Comparison of ENCODE assay signal across 1 cellular context in genomic region chr1:165257969-165258459, GRCh38.
A peak's percentile ranks its signal among the peaks of the same experiment; 100 is the strongest.
TF ChIP-seq lines count a peak whose summit lies in the region.

No MANE protein-coding gene starts in this region.

TF ChIP-seq in GM12878, 131 proteins besides CTCF, POLR2A, EP300 and RAD21 (continued from another document):
- TF ChIP-seq, protein P1, sequence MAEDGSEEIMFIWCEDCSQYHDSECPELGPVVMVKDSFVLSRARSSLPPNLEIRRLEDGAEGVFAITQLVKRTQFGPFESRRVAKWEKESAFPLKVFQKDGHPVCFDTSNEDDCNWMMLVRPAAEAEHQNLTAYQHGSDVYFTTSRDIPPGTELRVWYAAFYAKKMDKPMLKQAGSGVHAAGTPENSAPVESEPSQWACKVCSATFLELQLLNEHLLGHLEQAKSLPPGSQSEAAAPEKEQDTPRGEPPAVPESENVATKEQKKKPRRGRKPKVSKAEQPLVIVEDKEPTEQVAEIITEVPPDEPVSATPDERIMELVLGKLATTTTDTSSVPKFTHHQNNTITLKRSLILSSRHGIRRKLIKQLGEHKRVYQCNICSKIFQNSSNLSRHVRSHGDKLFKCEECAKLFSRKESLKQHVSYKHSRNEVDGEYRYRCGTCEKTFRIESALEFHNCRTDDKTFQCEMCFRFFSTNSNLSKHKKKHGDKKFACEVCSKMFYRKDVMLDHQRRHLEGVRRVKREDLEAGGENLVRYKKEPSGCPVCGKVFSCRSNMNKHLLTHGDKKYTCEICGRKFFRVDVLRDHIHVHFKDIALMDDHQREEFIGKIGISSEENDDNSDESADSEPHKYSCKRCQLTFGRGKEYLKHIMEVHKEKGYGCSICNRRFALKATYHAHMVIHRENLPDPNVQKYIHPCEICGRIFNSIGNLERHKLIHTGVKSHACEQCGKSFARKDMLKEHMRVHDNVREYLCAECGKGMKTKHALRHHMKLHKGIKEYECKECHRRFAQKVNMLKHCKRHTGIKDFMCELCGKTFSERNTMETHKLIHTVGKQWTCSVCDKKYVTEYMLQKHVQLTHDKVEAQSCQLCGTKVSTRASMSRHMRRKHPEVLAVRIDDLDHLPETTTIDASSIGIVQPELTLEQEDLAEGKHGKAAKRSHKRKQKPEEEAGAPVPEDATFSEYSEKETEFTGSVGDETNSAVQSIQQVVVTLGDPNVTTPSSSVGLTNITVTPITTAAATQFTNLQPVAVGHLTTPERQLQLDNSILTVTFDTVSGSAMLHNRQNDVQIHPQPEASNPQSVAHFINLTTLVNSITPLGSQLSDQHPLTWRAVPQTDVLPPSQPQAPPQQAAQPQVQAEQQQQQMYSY (CRISPR knock-in tag; IDR thresholded peaks at IDR 0.05) = no peak
- TF ChIP-seq YY1 (IDR thresholded peaks at IDR 0.05; ENCODE audit: low read depth, low read length) (peak; percentile 44; the same call in 1 of the 2 replicates), CUX1 (IDR thresholded peaks at IDR 0.05; ENCODE audit: insufficient replicate concordance, low read depth, low read length) (no peak), NFXL1 (IDR thresholded peaks at IDR 0.05; ENCODE audit: borderline replicate concordance) (no peak), POU2F2 (IDR thresholded peaks at IDR 0.05; ENCODE audit: borderline replicate concordance, low read depth, low read length) (no peak), BRCA1 (IDR thresholded peaks at IDR 0.05; ENCODE audit: low read depth, low read length) (no peak), CEBPB (IDR thresholded peaks at IDR 0.05; ENCODE audit: borderline replicate concordance in 1 of 2, low read depth in 2 of 2, low read length in 2 of 2) (no peak), SMAD5 (IDR thresholded peaks at IDR 0.05; ENCODE audit: low read depth) (no peak), SMARCA5 (IDR thresholded peaks at IDR 0.05) (no peak), GATAD2B (conservative IDR thresholded peaks at IDR 0.05; ENCODE audit: low read depth) (no peak), CBX5 (IDR thresholded peaks at IDR 0.05; ENCODE audit: low read depth) (no peak), IRF5 (IDR thresholded peaks at IDR 0.05; ENCODE audit: borderline replicate concordance) (no peak), BHLHE40 (IDR thresholded peaks at IDR 0.05; ENCODE audit: borderline replicate concordance in 1 of 2, low read depth in 2 of 2, low read length in 1 of 2) (no peak)
- TF ChIP-seq, protein P2, sequence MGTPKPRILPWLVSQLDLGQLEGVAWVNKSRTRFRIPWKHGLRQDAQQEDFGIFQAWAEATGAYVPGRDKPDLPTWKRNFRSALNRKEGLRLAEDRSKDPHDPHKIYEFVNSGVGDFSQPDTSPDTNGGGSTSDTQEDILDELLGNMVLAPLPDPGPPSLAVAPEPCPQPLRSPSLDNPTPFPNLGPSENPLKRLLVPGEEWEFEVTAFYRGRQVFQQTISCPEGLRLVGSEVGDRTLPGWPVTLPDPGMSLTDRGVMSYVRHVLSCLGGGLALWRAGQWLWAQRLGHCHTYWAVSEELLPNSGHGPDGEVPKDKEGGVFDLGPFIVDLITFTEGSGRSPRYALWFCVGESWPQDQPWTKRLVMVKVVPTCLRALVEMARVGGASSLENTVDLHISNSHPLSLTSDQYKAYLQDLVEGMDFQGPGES (IDR thresholded peaks at IDR 0.05) = no peak
- TF ChIP-seq, protein P3, sequence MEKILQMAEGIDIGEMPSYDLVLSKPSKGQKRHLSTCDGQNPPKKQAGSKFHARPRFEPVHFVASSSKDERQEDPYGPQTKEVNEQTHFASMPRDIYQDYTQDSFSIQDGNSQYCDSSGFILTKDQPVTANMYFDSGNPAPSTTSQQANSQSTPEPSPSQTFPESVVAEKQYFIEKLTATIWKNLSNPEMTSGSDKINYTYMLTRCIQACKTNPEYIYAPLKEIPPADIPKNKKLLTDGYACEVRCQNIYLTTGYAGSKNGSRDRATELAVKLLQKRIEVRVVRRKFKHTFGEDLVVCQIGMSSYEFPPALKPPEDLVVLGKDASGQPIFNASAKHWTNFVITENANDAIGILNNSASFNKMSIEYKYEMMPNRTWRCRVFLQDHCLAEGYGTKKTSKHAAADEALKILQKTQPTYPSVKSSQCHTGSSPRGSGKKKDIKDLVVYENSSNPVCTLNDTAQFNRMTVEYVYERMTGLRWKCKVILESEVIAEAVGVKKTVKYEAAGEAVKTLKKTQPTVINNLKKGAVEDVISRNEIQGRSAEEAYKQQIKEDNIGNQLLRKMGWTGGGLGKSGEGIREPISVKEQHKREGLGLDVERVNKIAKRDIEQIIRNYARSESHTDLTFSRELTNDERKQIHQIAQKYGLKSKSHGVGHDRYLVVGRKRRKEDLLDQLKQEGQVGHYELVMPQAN (conservative IDR thresholded peaks at IDR 0.05) = no peak
